In genomic region chr2:225097035-225097434, GRCh38 we compare ENCODE assay signal across 24 cellular contexts.
"Had no signal": no experiment of that assay in that cellular context is flagged by ENCODE, and none has a peak within 500 bp of the region (broad histone marks: within the 10 kb centered on the region; RNA-seq: fewer than 3 reads in every experiment).

No MANE protein-coding gene starts in this region.

- H3K36me3 ChIP-seq: lower lobe of right lung, stomach, suprapubic skin, tibial nerve had no signal

- H3K9me3 Mint-ChIP-seq: activated CD4-positive, alpha-beta memory T cell treated with anti-CD3 and anti-CD28 coated beads for 36 hours; immature natural killer cell had no signal

- DNase-seq: activated CD4-positive, alpha-beta memory T cell treated with anti-CD3 and anti-CD28 coated beads for 36 hours; activated CD4-positive, alpha-beta T cell treated with anti-CD3 and anti-CD28 coated beads for 4 hours; activated CD4-positive, CD25-positive, alpha-beta regulatory T cell; activated effector memory CD4-positive, alpha-beta T cell treated with anti-CD3 and anti-CD28 coated beads, Interleukin-2, amount 50 U/mL, for 16 hours; activated naive CD4-positive, alpha-beta T cell treated with anti-CD3 and anti-CD28 coated beads, Interleukin-2, amount 50 U/mL, for 16 hours; activated naive CD8-positive, alpha-beta T cell treated with anti-CD3 and anti-CD28 coated beads, Interleukin-2, amount 50 U/mL, for 24 hours; anterior cingulate cortex; dermis blood vessel endothelial cell; effector CD8-positive, alpha-beta T cell; erythroblast; foreskin melanocyte; glutamatergic neuron; immature natural killer cell; lower lobe of right lung; naive B cell; nucleus accumbens; small intestine; stomach; T-helper 17 cell had no signal

- H3K27me3 ChIP-seq: hepatocyte, stomach, tibial nerve had no signal

- H3K27ac ChIP-seq: hepatocyte, lower lobe of right lung, stomach, suprapubic skin, tibial nerve had no signal

- H3K4me1 ChIP-seq: lower lobe of right lung, stomach, suprapubic skin, tibial nerve had no signal

- H3K4me3 ChIP-seq: hepatocyte, lower lobe of right lung, stomach, suprapubic skin, tibial nerve had no signal

- H3K27me3 Mint-ChIP-seq: activated CD4-positive, alpha-beta memory T cell treated with anti-CD3 and anti-CD28 coated beads for 36 hours; activated naive CD8-positive, alpha-beta T cell treated with anti-CD3 and anti-CD28 coated beads, Interleukin-2, amount 50 U/mL, for 24 hours; brain; T-helper 17 cell had no signal

- H3K36me3 Mint-ChIP-seq: activated CD4-positive, alpha-beta memory T cell treated with anti-CD3 and anti-CD28 coated beads for 36 hours; brain; immature natural killer cell; naive B cell; stimulated activated memory B cell treated with anti-CD40 and anti-IgM and Interleukin-4, amounts not matched to agents 10 μg/mL and 1 μg/mL and 100 μg/mL, for 72 hours had no signal

- H2AFZ ChIP-seq: hepatocyte had no signal

- H3K27ac Mint-ChIP-seq: activated CD4-positive, alpha-beta memory T cell treated with anti-CD3 and anti-CD28 coated beads for 36 hours; activated naive CD8-positive, alpha-beta T cell treated with anti-CD3 and anti-CD28 coated beads, Interleukin-2, amount 50 U/mL, for 24 hours; brain; naive B cell; stimulated activated memory B cell treated with anti-CD40 and anti-IgM and Interleukin-4, amounts not matched to agents 10 μg/mL and 1 μg/mL and 100 μg/mL, for 72 hours; T-helper 17 cell had no signal

- H3K79me2 ChIP-seq: hepatocyte had no signal

- H3K9me3 ChIP-seq: lower lobe of right lung, stomach, suprapubic skin, tibial nerve had no signal

- H3K4me3 Mint-ChIP-seq: activated CD4-positive, alpha-beta memory T cell treated with anti-CD3 and anti-CD28 coated beads for 36 hours; activated naive CD8-positive, alpha-beta T cell treated with anti-CD3 and anti-CD28 coated beads, Interleukin-2, amount 50 U/mL, for 24 hours; brain; naive B cell; stimulated activated memory B cell treated with anti-CD40 and anti-IgM and Interleukin-4, amounts not matched to agents 10 μg/mL and 1 μg/mL and 100 μg/mL, for 72 hours; T-helper 17 cell had no signal

- H3K4me2 ChIP-seq: hepatocyte had no signal

- H3K4me1 Mint-ChIP-seq: activated naive CD8-positive, alpha-beta T cell treated with anti-CD3 and anti-CD28 coated beads, Interleukin-2, amount 50 U/mL, for 24 hours; brain; naive B cell; stimulated activated memory B cell treated with anti-CD40 and anti-IgM and Interleukin-4, amounts not matched to agents 10 μg/mL and 1 μg/mL and 100 μg/mL, for 72 hours; T-helper 17 cell had no signal
